Comparison of ENCODE assay signal across 7 cellular contexts in the genomic region with DNA sequence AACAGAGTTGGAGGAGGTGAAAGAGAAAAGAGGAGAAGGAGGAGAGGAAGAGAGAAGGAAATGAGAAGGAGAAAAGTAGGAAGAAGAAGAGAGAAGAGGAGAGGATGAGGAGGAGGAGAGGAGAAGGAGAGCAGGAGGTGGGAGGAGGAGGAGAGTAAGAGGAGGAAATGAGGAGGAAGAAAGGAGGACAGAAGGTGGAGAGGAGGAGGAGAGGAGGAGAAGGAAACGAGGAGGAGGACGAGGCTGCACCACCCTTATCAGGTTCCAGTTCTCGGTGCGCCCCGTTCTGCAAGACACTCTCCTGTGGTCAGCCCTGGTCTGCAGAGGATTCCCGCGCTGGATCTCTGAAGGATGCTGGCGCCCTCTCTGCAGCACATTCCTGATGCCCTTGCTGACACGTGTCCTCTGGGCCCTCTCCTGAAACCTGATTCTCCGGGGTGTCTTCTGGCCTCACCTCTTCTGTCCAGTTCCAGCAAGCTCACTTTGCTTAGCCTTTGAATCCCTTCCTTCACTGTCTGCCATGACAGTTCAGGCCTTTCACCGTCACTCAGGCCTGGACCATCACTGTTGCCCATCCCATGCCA. TPM values are rescaled to one million over a fixed set of nuclear protein-coding genes. Genes with fewer than 3 reads are reported as not detected.
"Had no signal": no experiment of that assay in that cellular context is flagged by ENCODE, and none has a peak within 500 bp of the region (broad histone marks: within the 10 kb centered on the region; RNA-seq: fewer than 3 reads in every experiment).

No MANE protein-coding gene starts in this region.

RNA-seq across cellular contexts. Expression of a gene that starts 15.8 kb away (rescaled TPM):
- total RNA-seq: GM23338, H1, H9, HepG2, HFFc6, HT1080 had no signal
- polyA plus RNA-seq: GM23338, H1, HepG2, IgD-negative memory B cell had no signal
